8 cellular contexts compared by ENCODE assay signal in the genomic region with DNA sequence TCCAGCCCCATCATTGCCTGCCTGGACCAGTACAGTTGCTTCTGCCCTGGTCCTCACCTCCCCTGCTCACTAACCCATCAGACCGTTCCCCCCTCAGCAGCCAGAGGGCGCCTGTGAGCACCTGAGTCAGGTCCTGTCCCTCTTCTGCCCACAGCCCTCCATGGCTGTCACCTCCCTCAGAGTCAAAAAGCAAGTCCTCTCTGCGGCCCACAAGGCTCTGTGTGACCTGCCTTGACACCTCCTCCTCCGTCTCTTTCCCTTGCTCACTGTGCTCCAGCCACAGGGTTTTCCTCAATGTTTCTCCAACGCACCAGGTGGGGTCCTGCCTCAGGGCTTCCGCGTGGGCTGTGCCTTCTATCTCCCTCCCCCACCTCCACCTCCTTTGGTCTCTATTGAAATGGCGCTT. TPM values are rescaled to one million over a fixed set of nuclear protein-coding genes. Genes with fewer than 3 reads are reported as not detected.
DNase-seq lines count a peak whose midpoint lies in the region; ATAC-seq and TF ChIP-seq lines count a peak whose summit lies in the region.

No MANE protein-coding gene starts in this region.

- TF ChIP-seq POLR2A in HCT116 (IDR thresholded peaks at IDR 0.05; ENCODE audit: borderline replicate concordance, extremely low read depth, insufficient read depth, insufficient read length) = no peak

- no peaks in the 10 kb centered on the region for H3K79me2 ChIP-seq in HCT116 (ENCODE audit: insufficient read depth, low read length)

- no peak for DNase-seq in HCT116 (ENCODE audit: low read depth, low spot score)
- peak; percentile 14 for DNase-seq in effector CD4-positive, alpha-beta T cell

- ATAC-seq in HCT116 = peak; percentile 99
- ATAC-seq in GM18907 (IDR thresholded peaks at IDR 0.05; ENCODE audit: unreplicated experiment) = no peak
- ATAC-seq in HG03460 (IDR thresholded peaks at IDR 0.05; ENCODE audit: unreplicated experiment) = no peak
- no peak for ATAC-seq in GM19467 (IDR thresholded peaks at IDR 0.05; ENCODE audit: unreplicated experiment)

- peak; percentile 50 for TF ChIP-seq RAD21 in HCT116 (IDR thresholded peaks at IDR 0.05; ENCODE audit: low read depth)

- no peaks in the 10 kb centered on the region for H4K20me1 ChIP-seq in HCT116 (ENCODE audit: insufficient read depth)

- no peaks in the 10 kb centered on the region for H3K9me3 Mint-ChIP-seq in nephron

- H3K27ac ChIP-seq in C4-2B (no peak overlapping the region), HCT116 (ENCODE audit: low read depth, low read length) (no peak overlapping the region), VCaP (no peak overlapping the region)

- no peaks in the 10 kb centered on the region for H3K36me3 Mint-ChIP-seq in nephron (ENCODE audit: low read depth)

- no peak overlapping the region for H3K27ac Mint-ChIP-seq in nephron

- intact Hi-C loops in HCT116 (cut with micrococcal nuclease) = loop anchor here (1.0 to 10.0 kb wide), 2 partner anchors 165 to 208 kb away; no protein-coding TSS in a partner anchor

- H3K27me3 Mint-ChIP-seq in nephron (ENCODE audit: low read depth) = peaks cover 31% of the 10 kb centered on the region

- H3K4me3 Mint-ChIP-seq in nephron = no peak overlapping the region

- H3K4me3 ChIP-seq in HCT116 (replicated peaks in 1 of 2; ENCODE audit: low read depth in 1 of 2, low read length in 2 of 2) = no peak overlapping the region

- H3K4me1 ChIP-seq in HCT116 (ENCODE audit: control insufficient read depth in 1 of 2, insufficient read depth in 2 of 2, low read length in 2 of 2) = no peaks in the 10 kb centered on the region

- CTCF ChIA-PET in HCT116 (lab: Charles Lee) = no interaction called here

- no peak overlapping the region for H2AFZ ChIP-seq in HCT116 (ENCODE audit: low read depth, low read length, poor library complexity, severe bottlenecking)

- H3K9ac ChIP-seq in HCT116 (ENCODE audit: low read length) = no peak overlapping the region

- no peaks in the 10 kb centered on the region for H3K9me2 ChIP-seq in HCT116 (ENCODE audit: insufficient read depth)

- POLR2A ChIA-PET in HCT116 (lab: Charles Lee) = no interaction called here

- no peaks in the 10 kb centered on the region for H3K36me3 ChIP-seq in HCT116 (ENCODE audit: control insufficient read depth in 1 of 2, insufficient read depth in 2 of 2, low read length in 2 of 2)

- no TSS peak for BruUV-seq in HCT116 (replicated peaks; lab: Mats Ljungman, UMichigan)

- H3K4me1 Mint-ChIP-seq in nephron = no peaks in the 10 kb centered on the region

- RAD21 ChIA-PET in HCT116 (lab: Charles Lee; ENCODE audit: low non-redundant PET in 1 of 2, low total read pairs in 2 of 2, uncharacterized antibody in 2 of 2, unreplicated experiment in 2 of 2) = no interaction called here

- H3K9me3 ChIP-seq in HCT116 (ENCODE audit: control insufficient read depth in 1 of 2, insufficient read depth in 1 of 2, low read depth in 1 of 2, low read length in 2 of 2) = no peaks in the 10 kb centered on the region; a peak in 1 of 4 replicates

- peaks cover 4% of the 10 kb centered on the region; the same call in 1 of the 2 replicates for H3K27me3 ChIP-seq in HCT116 (ENCODE audit: insufficient read depth, low read length)

- TF ChIP-seq CTCF in C4-2B (conservative IDR thresholded peaks at IDR 0.05) (peak; percentile 84), HCT116 (IDR thresholded peaks at IDR 0.05 in 2 of 3, conservative IDR thresholded peaks at IDR 0.05 in 1 of 3; ENCODE audit: borderline replicate concordance in 1 of 3, insufficient read depth in 1 of 3, low read depth in 2 of 3, low read length in 2 of 3) (peak; percentile 52 to 92 (median 82); a peak in 5 of 6 replicates), VCaP (conservative IDR thresholded peaks at IDR 0.05) (peak; percentile 59), nephron (IDR thresholded peaks at IDR 0.05; ENCODE audit: unreplicated experiment in 3 of 3) (peak; percentile 34 to 47 (median 46))

- H3K4me2 ChIP-seq in HCT116 (ENCODE audit: low read length) = no peak overlapping the region

TF ChIP-seq in HCT116, 20 proteins besides CTCF, POLR2A, EP300 and RAD21:
- TF ChIP-seq CBX3 (IDR thresholded peaks at IDR 0.05; ENCODE audit: low read depth) (peak; percentile 48; the same call in 1 of the 2 replicates), YY1 (IDR thresholded peaks at IDR 0.05; ENCODE audit: extremely low read depth, insufficient replicate concordance, low read depth, low read length) (no peak)

RNA-seq across cellular contexts. Expression of gene PTPRS, which starts 29.4 kb away (rescaled TPM):
- 123 TPM for total RNA-seq in HCT116 (2021; ENCODE audit: unreplicated experiment)
- 54.1 and 59.0 TPM in 2 replicates for polyA plus RNA-seq in HCT116 (2012)
